Comparison of ENCODE assay signal across 8 cellular contexts in genomic region chr11:73761403-73761945, GRCh38. TPM values are rescaled to one million over a fixed set of nuclear protein-coding genes. Genes with fewer than 3 reads are reported as not detected.
DNase-seq lines count a peak whose midpoint lies in the region; ATAC-seq and TF ChIP-seq lines count a peak whose summit lies in the region.

No MANE protein-coding gene starts in this region.

- H3K27me3 ChIP-seq in Caco-2 (replicated peaks; ENCODE audit: control insufficient read depth, insufficient read depth, low read length), result no peaks in the 10 kb centered on the region
- H3K27me3 ChIP-seq in liver (ENCODE audit: control insufficient read depth in 4 of 4, insufficient read depth in 4 of 4, low read length in 3 of 4), result no peaks in the 10 kb centered on the region

- H3K9me3 Mint-ChIP-seq in Caco-2 (ENCODE audit: unreplicated experiment) (no peaks in the 10 kb centered on the region), type B pancreatic cell (peaks cover 3% of the 10 kb centered on the region)

- H3K4me1 Mint-ChIP-seq in Caco-2 (ENCODE audit: low read depth, unreplicated experiment) (peaks cover 21% of the 10 kb centered on the region), type B pancreatic cell (ENCODE audit: unreplicated experiment) (peaks cover 34% of the 10 kb centered on the region)

- H3K36me3 ChIP-seq in Caco-2 (ENCODE audit: control insufficient read depth, insufficient read depth, low read length) (no peaks in the 10 kb centered on the region), liver (ENCODE audit: control insufficient read depth in 4 of 4, insufficient read depth in 3 of 4, low read depth in 1 of 4, low read length in 3 of 4) (no peaks in the 10 kb centered on the region)

- TSS peak; percentile 35 for BruUV-seq in Caco-2 (replicated peaks; lab: Mats Ljungman, UMichigan)

- intact Hi-C loops in Caco-2 (cut with micrococcal nuclease; ENCODE audit: unreplicated experiment), result loop anchor here (1.0 kb wide), 5 partner anchors 18 to 170 kb away; partner anchors contain the start of genes COA4 and PAAF1

- POLR2A ChIA-PET in Caco-2 (lab: Charles Lee), result interaction anchor here (0.6 to 4.2 kb wide), 10 partner anchors 14 to 455 kb away, joined by 3 to 92 read pairs (median 4); partner anchors contain the start of genes COA4, FAM168A and MRPL48

- H3K27ac Mint-ChIP-seq in Caco-2 (ENCODE audit: unreplicated experiment), result peak overlapping the region; percentile 82
- peak overlapping the region; percentile 96 for H3K27ac Mint-ChIP-seq in type B pancreatic cell

- ATAC-seq in HG03103 (IDR thresholded peaks at IDR 0.05; ENCODE audit: low read depth, unreplicated experiment), result peak; percentile 11

- no peak overlapping the region for H3K9ac ChIP-seq in liver (ENCODE audit: low read depth in 1 of 2, low read length in 2 of 2)

- WGBS in liver, result 48% methylated on average over 16 of the region's 16 CpGs

- no peak for TF ChIP-seq RAD21 in liver (IDR thresholded peaks at IDR 0.05)

- no peaks in the 10 kb centered on the region for H3K9me3 ChIP-seq in Caco-2
- no peaks in the 10 kb centered on the region for H3K9me3 ChIP-seq in liver (ENCODE audit: control insufficient read depth in 4 of 4, low read length in 3 of 4)

- DNase-seq in Caco-2 (no peak), type B pancreatic cell (ENCODE audit: extremely low spot score, unreplicated experiment) (no peak), nucleus accumbens (lab: John Stamatoyannopoulos, UW) (no peak), HUDEP-2 (lab: John Stamatoyannopoulos, UW; ENCODE audit: unreplicated experiment in 76 of 76) (no peak), HT-29 (ENCODE audit: low spot score) (no peak)

- peaks cover 25% of the 10 kb centered on the region for H3K4me1 ChIP-seq in Caco-2
- peaks cover 6 to 26% (median 11%) of the 10 kb centered on the region in 4 donors for H3K4me1 ChIP-seq in liver (ENCODE audit: control insufficient read depth in 4 of 4, insufficient read depth in 4 of 4, low read length in 3 of 4)

- no peaks in the 10 kb centered on the region for H3K27me3 Mint-ChIP-seq in Caco-2 (ENCODE audit: insufficient read depth, unreplicated experiment)
- H3K27me3 Mint-ChIP-seq in type B pancreatic cell, result peaks cover 8% of the 10 kb centered on the region

- H3K4me3 ChIP-seq in Caco-2 (ENCODE audit: low read depth, low read length) (peak overlapping the region; percentile 33), liver (ENCODE audit: low read depth in 1 of 3, low read length in 3 of 3) (peak overlapping the region in 2 of 3 donors; percentile 31 to 32)

- TF ChIP-seq CTCF in Caco-2 (IDR thresholded peaks at IDR 0.05; ENCODE audit: insufficient read depth in 1 of 2, low read depth in 1 of 2, low read length in 1 of 2, severe bottlenecking in 1 of 2, unreplicated experiment in 1 of 2) (peak in 1 of 2 experiments; percentile 1), liver (IDR thresholded peaks at IDR 0.05; ENCODE audit: low read depth, low read length, missing input control) (no peak), type B pancreatic cell (conservative IDR thresholded peaks at IDR 0.05) (no peak)

- peak overlapping the region; percentile 98 for H3K27ac ChIP-seq in angular gyrus (ENCODE audit: low read depth, low read length)
- H3K27ac ChIP-seq in liver (ENCODE audit: low read depth in 1 of 2, low read length in 2 of 2), result peak overlapping the region; percentile 80 to 83

- H3K36me3 Mint-ChIP-seq in Caco-2 (ENCODE audit: insufficient read depth, unreplicated experiment) (peaks cover 23% of the 10 kb centered on the region), type B pancreatic cell (no peaks in the 10 kb centered on the region)

- CTCF ChIA-PET in Caco-2 (lab: Charles Lee), result interaction anchor here (0.5 to 2.3 kb wide), 11 partner anchors 18 to 1034 kb away, joined by 3 to 39 read pairs (median 4); partner anchors contain the start of gene FAM168A

- peak overlapping the region; percentile 91 for H3K4me3 Mint-ChIP-seq in Caco-2 (ENCODE audit: unreplicated experiment)
- peak overlapping the region; percentile 96 for H3K4me3 Mint-ChIP-seq in type B pancreatic cell

TF ChIP-seq in liver, 16 proteins besides CTCF, POLR2A, EP300 and RAD21:
- TF ChIP-seq YY1 (IDR thresholded peaks at IDR 0.05) (peak; percentile 100), GABPA (IDR thresholded peaks at IDR 0.05 in 1 of 2, conservative IDR thresholded peaks at IDR 0.05 in 1 of 2) (no peak), REST (IDR thresholded peaks at IDR 0.05) (no peak), HNF4A (conservative IDR thresholded peaks at IDR 0.05) (no peak), EGR1 (IDR thresholded peaks at IDR 0.05; ENCODE audit: low read depth in 2 of 2) (no peak)

RNA-seq across cellular contexts. Expression of gene RAB6A, which starts 0.6 kb away (rescaled TPM):
- 210 and 227 TPM in 2 replicates for total RNA-seq in Caco-2 (2022)
- 100 to 1,000 TPM in 1 of 2 donors, 10 to 100 TPM in 1; 36.0 to 165 TPM for total RNA-seq in liver
- 10 to 100 TPM; 47.6 to 55.5 TPM for polyA plus RNA-seq in liver
- 86.7 and 123 TPM in 2 replicates for total RNA-seq in type B pancreatic cell (ENCODE audit: low replicate concordance)
- 158 and 166 TPM in 2 replicates for total RNA-seq in HT-29 (2014; rRNA removed; shearing (Covaris generic))

RNA-seq across cellular contexts. Expression of gene MRPL48, which starts 26.2 kb away (rescaled TPM):
- total RNA-seq in Caco-2 (2022) (111 and 113 TPM in 2 replicates), liver (10 to 100 TPM; 12.6 to 22.7 TPM), type B pancreatic cell (ENCODE audit: low replicate concordance) (35.9 and 43.7 TPM in 2 replicates)
- polyA plus RNA-seq in liver, result 10 to 100 TPM; 17.3 to 34.1 TPM
- 83.4 and 92.0 TPM in 2 replicates for total RNA-seq in HT-29 (2014; rRNA removed; shearing (Covaris generic))
